12 cellular contexts compared by ENCODE assay signal in the genomic region with DNA sequence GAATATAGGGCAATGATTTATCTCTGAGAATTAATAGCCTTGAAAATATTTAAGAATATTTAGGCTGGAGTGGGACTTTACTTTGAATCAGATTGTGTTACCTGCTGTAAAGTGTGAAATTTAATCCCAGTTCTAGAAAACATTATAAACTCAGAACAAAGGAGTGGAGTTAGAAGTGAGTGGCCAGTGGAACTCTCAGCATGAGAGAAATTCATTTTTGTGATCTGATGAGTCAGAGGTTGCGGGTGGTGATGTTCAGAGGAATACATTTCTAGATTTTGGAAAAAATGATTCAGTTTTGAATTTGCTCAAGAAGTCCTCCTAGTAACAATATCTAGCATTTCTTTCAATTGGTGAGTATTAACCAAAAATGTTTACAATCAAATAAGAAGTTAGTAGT.
DNase-seq lines count a peak whose midpoint lies in the region; ATAC-seq, FAIRE-seq and TF ChIP-seq lines count a peak whose summit lies in the region.
"Had no signal": no experiment of that assay in that cellular context is flagged by ENCODE, and none has a peak within 500 bp of the region (broad histone marks: within the 10 kb centered on the region; RNA-seq: fewer than 3 reads in every experiment).

No MANE protein-coding gene starts in this region.

- peaks cover 68% of the 10 kb centered on the region for H3K4me1 Mint-ChIP-seq in activated naive CD8-positive, alpha-beta T cell treated with anti-CD3 and anti-CD28 coated beads for 36 hours

- TF ChIP-seq CTCF in A549 (IDR thresholded peaks at IDR 0.05) (no peak), prostate gland (IDR thresholded peaks at IDR 0.05) (no peak)

- H3K27ac Mint-ChIP-seq in activated naive CD8-positive, alpha-beta T cell treated with anti-CD3 and anti-CD28 coated beads for 36 hours, result peak overlapping the region; percentile 30

- H3K4me2 ChIP-seq in A549 (peak overlapping the region; percentile 38), mesenchymal stem cell (ENCODE audit: low read length, poor library complexity, severe bottlenecking) (no peak overlapping the region), mesendoderm (ENCODE audit: low read length) (no peak overlapping the region)

- peaks cover 7% of the 10 kb centered on the region for H3K36me3 Mint-ChIP-seq in activated naive CD8-positive, alpha-beta T cell treated with anti-CD3 and anti-CD28 coated beads for 36 hours
- H3K36me3 Mint-ChIP-seq: CD4-positive, alpha-beta memory T cell had no signal

- no peak overlapping the region for H2AK5ac ChIP-seq in mesenchymal stem cell (ENCODE audit: low read length, severe bottlenecking)
- no peak overlapping the region for H2AK5ac ChIP-seq in mesendoderm (ENCODE audit: low read length)

- H3K4me3 Mint-ChIP-seq in activated naive CD8-positive, alpha-beta T cell treated with anti-CD3 and anti-CD28 coated beads for 36 hours, result no peak overlapping the region

- peaks cover 2% of the 10 kb centered on the region for H3K79me2 ChIP-seq in mesendoderm (ENCODE audit: control insufficient read depth, insufficient read depth, low read length)

- H3K9me3 Mint-ChIP-seq in activated naive CD8-positive, alpha-beta T cell treated with anti-CD3 and anti-CD28 coated beads for 36 hours, result peaks cover 2% of the 10 kb centered on the region
- H3K9me3 Mint-ChIP-seq: CD4-positive, alpha-beta memory T cell had no signal

- H3K36me3 ChIP-seq in mesenchymal stem cell (ENCODE audit: control insufficient read depth in 1 of 2, insufficient read depth in 2 of 2, low read depth in 1 of 2, low read length in 2 of 2) (no peaks in the 10 kb centered on the region), mesendoderm (ENCODE audit: control insufficient read depth, insufficient read depth, low read length) (no peaks in the 10 kb centered on the region), prostate gland (no peaks in the 10 kb centered on the region)

- H3K23ac ChIP-seq in mesenchymal stem cell (ENCODE audit: low read length in 2 of 2) (no peak overlapping the region), mesendoderm (ENCODE audit: low read length) (no peak overlapping the region)

- H3K4ac ChIP-seq in mesenchymal stem cell (ENCODE audit: low read depth in 1 of 2, low read length in 2 of 2), result no peak overlapping the region
- no peak overlapping the region for H3K4ac ChIP-seq in mesendoderm (ENCODE audit: low read depth, low read length)

- H2BK5ac ChIP-seq in mesenchymal stem cell (ENCODE audit: low read depth, low read length, poor library complexity, severe bottlenecking) (no peak overlapping the region), mesendoderm (ENCODE audit: low read length) (no peak overlapping the region)

- H3K9me3 ChIP-seq in A549 (no peaks in the 10 kb centered on the region), mesenchymal stem cell (ENCODE audit: control insufficient read depth, low read length) (no peaks in the 10 kb centered on the region), prostate gland (no peaks in the 10 kb centered on the region)

- no peak overlapping the region for H2AFZ ChIP-seq in mesenchymal stem cell (ENCODE audit: low read depth, low read length)

- DNase-seq in A549 (ENCODE audit: low read depth in 1 of 2, low spot score in 1 of 2) (peak in 1 of 2 experiments; percentile 4), H54 (ENCODE audit: insufficient read length, low spot score) (peak; percentile 20), mesenchymal stem cell (peak; percentile 41), mesendoderm (no peak), prostate gland (ENCODE audit: low spot score) (no peak)
- no peak for DNase-seq in activated naive CD8-positive, alpha-beta T cell treated with anti-CD3 and anti-CD28 coated beads for 36 hours
- DNase-seq: activated CD8-positive, alpha-beta memory T cell treated with anti-CD3 and anti-CD28 coated beads, Interleukin-2, amount 50 U/mL, for 48 hours; CD4-positive, alpha-beta memory T cell; right cardiac atrium had no signal

- ATAC-seq in A549 (no peak), GM21737 (IDR thresholded peaks at IDR 0.05; ENCODE audit: unreplicated experiment) (no peak), HG02885 (IDR thresholded peaks at IDR 0.05; ENCODE audit: poor library complexity, unreplicated experiment) (no peak)

- H4K5ac ChIP-seq in mesendoderm (ENCODE audit: low read length), result no peak overlapping the region

- FAIRE-seq in A549 (lab: Jason Lieb, UNC), result no peak
- FAIRE-seq in H54 (lab: Jason Lieb, UNC), result peak; percentile 15

- H3K18ac ChIP-seq in mesenchymal stem cell (ENCODE audit: low read depth in 1 of 2, low read length in 2 of 2) (no peak overlapping the region), mesendoderm (ENCODE audit: low read length) (no peak overlapping the region)

- no peak overlapping the region for H3K14ac ChIP-seq in mesenchymal stem cell (ENCODE audit: low read length in 2 of 2)

- TF ChIP-seq EP300 in A549 (IDR thresholded peaks at IDR 0.05), result no peak

- H3K9ac ChIP-seq in mesenchymal stem cell (ENCODE audit: low read length), result peak overlapping the region; percentile 65
- no peak overlapping the region for H3K9ac ChIP-seq in mesendoderm (ENCODE audit: low read length)

- H3K56ac ChIP-seq in mesendoderm (ENCODE audit: low read length), result no peak overlapping the region

- intact Hi-C loops in prostate gland (cut with DNase I), result no loop called here

- TF ChIP-seq POLR2A in A549 (IDR thresholded peaks at IDR 0.05; ENCODE audit: low read length), result no peak
- no peak for TF ChIP-seq POLR2A in H54 (IDR thresholded peaks at IDR 0.05; ENCODE audit: low read depth, low read length)
- TF ChIP-seq POLR2A in prostate gland (IDR thresholded peaks at IDR 0.05), result no peak

- no peak overlapping the region for H4K8ac ChIP-seq in mesenchymal stem cell (ENCODE audit: low read length)
- H4K8ac ChIP-seq in mesendoderm (ENCODE audit: low read depth, low read length), result no peak overlapping the region

- TF ChIP-seq RAD21 in A549 (conservative IDR thresholded peaks at IDR 0.05 in 1 of 2, IDR thresholded peaks at IDR 0.05 in 1 of 2), result no peak

- H3K4me1 ChIP-seq in A549 (peaks cover 55% of the 10 kb centered on the region), mesenchymal stem cell (ENCODE audit: control insufficient read depth, insufficient read depth, low read depth, low read length) (peaks cover 11% of the 10 kb centered on the region), mesendoderm (ENCODE audit: control insufficient read depth, low read depth, low read length) (no peaks in the 10 kb centered on the region), prostate gland (replicated peaks) (no peaks in the 10 kb centered on the region)

- no peak overlapping the region for H2BK15ac ChIP-seq in mesenchymal stem cell (ENCODE audit: low read depth, poor library complexity, severe bottlenecking)
- no peak overlapping the region for H2BK15ac ChIP-seq in mesendoderm (replicated peaks; ENCODE audit: low read depth)

- 77% methylated on average over 1 of the region's 1 CpG for WGBS in A549 (ENCODE audit: missing lambda C conversion rate)
- WGBS in mesenchymal stem cell, result 100% methylated on average over 1 of the region's 1 CpG
- WGBS in mesendoderm (ENCODE audit: extremely low coverage, insufficient coverage, low lambda C conversion rate), result no CpG with 5 or more reads among the region's 1 CpG
- 81% methylated on average over 1 of the region's 1 CpG for whole genome bisulfite sequencing in prostate gland

- CTCF ChIA-PET in A549 (lab: Yijun Ruan, JAX), result no interaction called here

- H2BK12ac ChIP-seq in mesenchymal stem cell (ENCODE audit: low read length in 2 of 2), result no peak overlapping the region

- H3K4me3 ChIP-seq in A549 (no peak overlapping the region), mesenchymal stem cell (ENCODE audit: insufficient read depth in 1 of 2, low read depth in 1 of 2, low read length in 2 of 2) (no peak overlapping the region), mesendoderm (ENCODE audit: low read length) (no peak overlapping the region), prostate gland (no peak overlapping the region)

- H3K79me1 ChIP-seq in mesenchymal stem cell (replicated peaks; ENCODE audit: low read length, poor library complexity, severe bottlenecking) (peaks cover 4% of the 10 kb centered on the region), mesendoderm (ENCODE audit: low read length) (peaks cover 10% of the 10 kb centered on the region)

- H3K27ac ChIP-seq in A549, result no peak overlapping the region
- no peak overlapping the region for H3K27ac ChIP-seq in mesenchymal stem cell (ENCODE audit: low read length, poor library complexity, severe bottlenecking)
- no peak overlapping the region for H3K27ac ChIP-seq in mesendoderm (ENCODE audit: low read depth, low read length)
- no peak overlapping the region for H3K27ac ChIP-seq in prostate gland
- H3K27ac ChIP-seq: HL-60 had no signal

- H3K27me3 ChIP-seq in mesenchymal stem cell (ENCODE audit: control insufficient read depth in 1 of 2, insufficient read depth in 1 of 2, low read length in 2 of 2), result no peaks in the 10 kb centered on the region
- H3K27me3 ChIP-seq in mesendoderm (ENCODE audit: insufficient read depth, low read length, poor library complexity), result no peaks in the 10 kb centered on the region
- H3K27me3 ChIP-seq in prostate gland (replicated peaks; ENCODE audit: insufficient read depth), result no peaks in the 10 kb centered on the region

- no peak overlapping the region for H4K91ac ChIP-seq in mesenchymal stem cell (ENCODE audit: low read length)

- POLR2A ChIA-PET in A549 (lab: Yijun Ruan, JAX), result no interaction called here

- no peaks in the 10 kb centered on the region for H3K27me3 Mint-ChIP-seq in activated naive CD8-positive, alpha-beta T cell treated with anti-CD3 and anti-CD28 coated beads for 36 hours
- H3K27me3 Mint-ChIP-seq: CD4-positive, alpha-beta memory T cell had no signal

- H2BK120ac ChIP-seq in mesenchymal stem cell (ENCODE audit: low read depth, low read length) (no peak overlapping the region), mesendoderm (ENCODE audit: low read depth, low read length) (no peak overlapping the region)

TF ChIP-seq in A549, 52 proteins besides CTCF, POLR2A, EP300 and RAD21 (continues in another document):
- TF ChIP-seq HDAC2 (IDR thresholded peaks at IDR 0.05) (no peak), NR3C1 (IDR thresholded peaks at IDR 0.05) (no peak), JUNB (IDR thresholded peaks at IDR 0.05) (no peak), HEYL (CRISPR knock-in tag; IDR thresholded peaks at IDR 0.05) (no peak), EHF (CRISPR knock-in tag; IDR thresholded peaks at IDR 0.05) (no peak)
- TF ChIP-seq, protein P1, sequence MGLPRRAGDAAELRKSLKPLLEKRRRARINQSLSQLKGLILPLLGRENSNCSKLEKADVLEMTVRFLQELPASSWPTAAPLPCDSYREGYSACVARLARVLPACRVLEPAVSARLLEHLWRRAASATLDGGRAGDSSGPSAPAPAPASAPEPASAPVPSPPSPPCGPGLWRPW (IDR thresholded peaks at IDR 0.05), result no peak
- TF ChIP-seq, protein P2, sequence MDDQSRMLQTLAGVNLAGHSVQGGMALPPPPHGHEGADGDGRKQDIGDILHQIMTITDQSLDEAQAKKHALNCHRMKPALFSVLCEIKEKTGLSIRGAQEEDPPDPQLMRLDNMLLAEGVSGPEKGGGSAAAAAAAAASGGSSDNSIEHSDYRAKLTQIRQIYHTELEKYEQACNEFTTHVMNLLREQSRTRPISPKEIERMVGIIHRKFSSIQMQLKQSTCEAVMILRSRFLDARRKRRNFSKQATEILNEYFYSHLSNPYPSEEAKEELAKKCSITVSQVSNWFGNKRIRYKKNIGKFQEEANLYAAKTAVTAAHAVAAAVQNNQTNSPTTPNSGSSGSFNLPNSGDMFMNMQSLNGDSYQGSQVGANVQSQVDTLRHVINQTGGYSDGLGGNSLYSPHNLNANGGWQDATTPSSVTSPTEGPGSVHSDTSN (IDR thresholded peaks at IDR 0.05), result no peak

Comparison
In these comparisons a context has a peak if more than half of its experiments do, and no peak if none do; other contexts are left out.
1. DNase-seq: peak in H54 (single experiment) and mesenchymal stem cell (single experiment); none in activated naive CD8-positive, alpha-beta T cell treated with anti-CD3 and anti-CD28 coated beads for 36 hours (single experiment), mesendoderm (single experiment) and prostate gland (single experiment).